In the genomic region with DNA sequence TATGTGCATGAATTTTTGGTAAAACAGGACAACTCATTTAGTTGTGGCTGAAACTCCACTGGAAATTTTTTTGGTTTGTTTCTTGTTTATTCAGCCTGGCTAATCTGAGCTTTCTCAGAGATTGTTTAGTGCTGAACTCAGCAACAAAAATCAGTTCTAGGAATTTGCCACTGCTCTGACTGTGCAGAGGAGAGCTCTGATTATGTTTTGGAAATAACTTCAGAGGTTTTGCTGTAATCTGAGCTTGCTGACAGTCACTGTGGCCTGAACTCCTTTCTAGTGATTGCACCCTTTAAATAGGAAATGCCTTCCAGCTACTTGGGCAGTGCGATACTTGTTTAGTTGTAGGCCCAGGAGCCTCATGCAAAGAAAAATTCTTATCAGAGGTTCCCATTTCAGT, we compare ENCODE assay signal across 8 cellular contexts.
DNase-seq lines count a peak whose midpoint lies in the region; ATAC-seq and TF ChIP-seq lines count a peak whose summit lies in the region.

No MANE protein-coding gene starts in this region.

- no peak overlapping the region for H3K4me3 ChIP-seq in thoracic aorta

- peak; percentile 72 for ATAC-seq in thoracic aorta (ENCODE audit: insufficient number of reproducible peaks, low FRiP score, low read depth)

- H3K4me3 Mint-ChIP-seq in activated naive CD4-positive, alpha-beta T cell treated with anti-CD3 and anti-CD28 coated beads, Interleukin-2, amount 50 U/mL, for 24 hours = no peak overlapping the region
- peak overlapping the region; percentile 9 for H3K4me3 Mint-ChIP-seq in activated CD4-positive, alpha-beta memory T cell treated with anti-CD3 and anti-CD28 coated beads, Interleukin-2, amount 10 ng/mL, durations not matched to agents 7 days and 5 days

- no peaks in the 10 kb centered on the region for H3K27me3 ChIP-seq in thoracic aorta (replicated peaks; ENCODE audit: insufficient read depth)

- peaks cover 75% of the 10 kb centered on the region for H3K4me1 Mint-ChIP-seq in activated naive CD4-positive, alpha-beta T cell treated with anti-CD3 and anti-CD28 coated beads, Interleukin-2, amount 50 U/mL, for 24 hours
- peaks cover 88% of the 10 kb centered on the region for H3K4me1 Mint-ChIP-seq in activated CD4-positive, alpha-beta memory T cell treated with anti-CD3 and anti-CD28 coated beads, Interleukin-2, amount 10 ng/mL, durations not matched to agents 7 days and 5 days

- no peak for TF ChIP-seq CTCF in thoracic aorta (IDR thresholded peaks at IDR 0.05)

- H3K36me3 Mint-ChIP-seq in activated naive CD4-positive, alpha-beta T cell treated with anti-CD3 and anti-CD28 coated beads, Interleukin-2, amount 50 U/mL, for 24 hours = peaks cover 19% of the 10 kb centered on the region
- H3K36me3 Mint-ChIP-seq in activated CD4-positive, alpha-beta memory T cell treated with anti-CD3 and anti-CD28 coated beads, Interleukin-2, amount 10 ng/mL, durations not matched to agents 7 days and 5 days (ENCODE audit: low read depth) = peaks cover 70% of the 10 kb centered on the region

- no peak for DNase-seq in activated naive CD4-positive, alpha-beta T cell treated with anti-CD3 and anti-CD28 coated beads, Interleukin-2, amount 50 U/mL, for 16 hours
- DNase-seq in activated CD4-positive, alpha-beta memory T cell treated with anti-CD3 and anti-CD28 coated beads, Interleukin-2, amount 10 ng/mL, durations not matched to agents 7 days and 5 days = peak; percentile 56
- DNase-seq in hepatic stellate cell (ENCODE audit: low spot score) = peak; percentile 72
- no peak for DNase-seq in thoracic aorta (ENCODE audit: low spot score)
- no peak for DNase-seq in T-helper 9 cell
- no peak for DNase-seq in RKO (ENCODE audit: low spot score)
- DNase-seq in NCI-H2107 (lab: John Stamatoyannopoulos, UW) = no peak

- no peaks in the 10 kb centered on the region for H3K27me3 Mint-ChIP-seq in activated naive CD4-positive, alpha-beta T cell treated with anti-CD3 and anti-CD28 coated beads, Interleukin-2, amount 50 U/mL, for 24 hours
- H3K27me3 Mint-ChIP-seq in activated CD4-positive, alpha-beta memory T cell treated with anti-CD3 and anti-CD28 coated beads, Interleukin-2, amount 10 ng/mL, durations not matched to agents 7 days and 5 days = no peaks in the 10 kb centered on the region

- peak overlapping the region in 1 of 2 donors; percentile 33 for H3K27ac ChIP-seq in thoracic aorta

- CTCF ChIA-PET in activated CD4-positive, alpha-beta memory T cell treated with anti-CD3 and anti-CD28 coated beads, Interleukin-2, amount 10 ng/mL, durations not matched to agents 7 days and 5 days (lab: Charles Lee) = interaction anchor here (0.8 to 2.2 kb wide), 8 partner anchors 10 to 197 kb away, joined by 3 to 15 read pairs (median 5); partner anchors contain the start of genes CARNMT1, NMRK1 and OSTF1

- H3K4me1 ChIP-seq in thoracic aorta (ENCODE audit: control insufficient read depth in 1 of 2, low read depth in 2 of 2) = peaks cover 15 to 16% of the 10 kb centered on the region in 2 donors

- H3K36me3 ChIP-seq in thoracic aorta = peaks cover 9% of the 10 kb centered on the region

- POLR2A ChIA-PET in activated CD4-positive, alpha-beta memory T cell treated with anti-CD3 and anti-CD28 coated beads, Interleukin-2, amount 10 ng/mL, durations not matched to agents 7 days and 5 days (lab: Charles Lee) = interaction anchor here (0.7 to 9.4 kb wide), 15 partner anchors 9 to 1246 kb away, joined by 3 to 281 read pairs (median 5); partner anchors contain the start of genes C9orf40, CARNMT1, NMRK1 and OSTF1

- peak overlapping the region; percentile 97 for H3K27ac Mint-ChIP-seq in activated naive CD4-positive, alpha-beta T cell treated with anti-CD3 and anti-CD28 coated beads, Interleukin-2, amount 50 U/mL, for 24 hours
- peak overlapping the region; percentile 91 for H3K27ac Mint-ChIP-seq in activated CD4-positive, alpha-beta memory T cell treated with anti-CD3 and anti-CD28 coated beads, Interleukin-2, amount 10 ng/mL, durations not matched to agents 7 days and 5 days

- no peaks in the 10 kb centered on the region for H3K9me3 ChIP-seq in thoracic aorta

- peaks cover 14% of the 10 kb centered on the region for H3K9me3 Mint-ChIP-seq in activated naive CD4-positive, alpha-beta T cell treated with anti-CD3 and anti-CD28 coated beads, Interleukin-2, amount 50 U/mL, for 24 hours
- peaks cover 21% of the 10 kb centered on the region for H3K9me3 Mint-ChIP-seq in activated CD4-positive, alpha-beta memory T cell treated with anti-CD3 and anti-CD28 coated beads, Interleukin-2, amount 10 ng/mL, durations not matched to agents 7 days and 5 days

Comparison
In these comparisons a context has a peak if more than half of its experiments do, and no peak if none do; other contexts are left out.
1. DNase-seq: peak in activated CD4-positive, alpha-beta memory T cell treated with anti-CD3 and anti-CD28 coated beads, Interleukin-2, amount 10 ng/mL, durations not matched to agents 7 days and 5 days (single experiment) and hepatic stellate cell (single experiment); none in activated naive CD4-positive, alpha-beta T cell treated with anti-CD3 and anti-CD28 coated beads, Interleukin-2, amount 50 U/mL, for 16 hours (single experiment), thoracic aorta (single experiment), T-helper 9 cell (single experiment), RKO (single experiment) and NCI-H2107 (single experiment).